8 cellular contexts compared by ENCODE assay signal in the genomic region with DNA sequence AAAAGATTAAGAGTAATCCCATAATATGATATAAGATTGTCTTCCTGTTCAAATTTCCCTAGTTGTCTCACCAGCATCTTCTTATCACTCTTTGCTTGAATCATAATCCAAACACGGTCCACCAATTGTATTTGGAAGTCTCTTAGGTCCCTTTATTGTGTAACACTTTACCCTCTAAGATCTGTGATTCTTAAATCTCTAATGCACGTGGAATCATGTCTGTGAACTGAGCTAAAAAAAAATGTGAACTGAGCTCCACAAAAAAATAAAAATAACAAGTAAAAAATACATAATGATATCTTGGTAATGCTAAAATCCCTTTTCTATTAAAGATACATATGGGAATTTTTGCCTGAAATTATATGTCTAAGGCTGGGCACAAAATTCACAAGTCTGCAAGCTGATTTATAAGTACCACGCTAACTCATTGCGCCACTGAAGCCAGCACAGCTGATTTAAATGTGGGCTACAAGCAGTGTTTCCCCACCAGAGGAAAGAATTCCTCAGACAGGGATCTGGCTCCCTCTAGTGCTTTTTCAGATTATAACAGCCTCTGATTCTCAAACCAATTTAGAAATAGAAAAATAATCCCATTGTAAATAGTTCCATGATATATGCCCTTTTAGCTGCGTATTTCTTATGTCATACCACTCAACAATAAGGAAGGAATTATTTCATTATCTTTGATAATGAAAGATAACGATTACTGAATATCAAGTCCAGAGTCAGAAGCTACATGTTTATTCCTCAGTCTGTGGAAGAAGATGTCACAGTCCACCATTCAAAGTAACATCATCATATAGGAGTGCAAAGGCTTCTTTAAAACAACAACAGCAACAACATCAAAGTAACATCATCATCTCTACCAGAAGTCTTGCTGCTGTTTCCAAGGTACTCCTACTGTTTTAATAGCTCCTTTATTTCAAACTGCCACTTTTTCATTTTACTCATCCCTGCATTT. TPM values are rescaled to one million over a fixed set of nuclear protein-coding genes. Genes with fewer than 3 reads are reported as not detected.
DNase-seq lines count a peak whose midpoint lies in the region; ATAC-seq and TF ChIP-seq lines count a peak whose summit lies in the region.

No MANE protein-coding gene starts in this region.

- DNase-seq in Daoy (ENCODE audit: low read depth) (peak; percentile 56), HL-60 (ENCODE audit: low read depth in 1 of 2, low spot score in 1 of 2) (peak; percentile 15 to 59), NCI-H82 (lab: John Stamatoyannopoulos, UW) (peak; percentile 91), activated T-cell treated with anti-CD3 and anti-CD28 coated beads for 4 hours (peak; percentile 17), ovary (peak; percentile 26 to 67 (median 45))

- no peaks in the 10 kb centered on the region for H3K9me3 ChIP-seq in gastroesophageal sphincter
- no peaks in the 10 kb centered on the region for H3K9me3 ChIP-seq in ovary

- H3K36me3 ChIP-seq in gastroesophageal sphincter (no peaks in the 10 kb centered on the region), ovary (no peaks in the 10 kb centered on the region)

- TF ChIP-seq CTCF in HL-60 (IDR thresholded peaks at IDR 0.05; ENCODE audit: insufficient read depth, low read length) (peak; percentile 52), gastroesophageal sphincter (IDR thresholded peaks at IDR 0.05) (peak; percentile 72 to 88 (median 86)), ovary (IDR thresholded peaks at IDR 0.05) (peak; percentile 54 to 79 (median 74))

- no peak overlapping the region for H3K4me3 ChIP-seq in HL-60 (replicated peaks; ENCODE audit: insufficient read depth, low read length)
- no peak overlapping the region for H3K4me3 ChIP-seq in gastroesophageal sphincter
- no peak overlapping the region for H3K4me3 ChIP-seq in ovary

- 8 to 13% methylated on average over 6 of the region's 6 CpGs for WGBS in gastroesophageal sphincter (ENCODE audit: low coverage in 1 of 2), 2 donors
- 5 to 7% (median 6%) methylated on average over 6 of the region's 6 CpGs for WGBS in ovary, 3 donors

- no peak for TF ChIP-seq POLR2A in gastroesophageal sphincter (IDR thresholded peaks at IDR 0.05)
- no peak for TF ChIP-seq POLR2A in ovary (IDR thresholded peaks at IDR 0.05)

- no peaks in the 10 kb centered on the region for H3K4me1 ChIP-seq in gastroesophageal sphincter
- H3K4me1 ChIP-seq in ovary (ENCODE audit: insufficient read depth): no peaks in the 10 kb centered on the region

- ATAC-seq in GM21367 (IDR thresholded peaks at IDR 0.05; ENCODE audit: unreplicated experiment): peak; percentile 79
- peak; percentile 83 for ATAC-seq in gastroesophageal sphincter
- ATAC-seq in HG03097 (IDR thresholded peaks at IDR 0.05; ENCODE audit: low FRiP score, unreplicated experiment): no peak

- intact Hi-C loops in ovary (cut with DNase I): loop anchor here in 3 of 4 donors (5.0 to 10.0 kb wide), 2 partner anchors 1642 to 1644 kb away; no protein-coding TSS in a partner anchor

- TF ChIP-seq EP300 in gastroesophageal sphincter (IDR thresholded peaks at IDR 0.05): no peak
- TF ChIP-seq EP300 in ovary (IDR thresholded peaks at IDR 0.05): no peak

- no peaks in the 10 kb centered on the region for H3K27me3 ChIP-seq in HL-60 (ENCODE audit: insufficient read depth, poor library complexity, severe bottlenecking)
- H3K27me3 ChIP-seq in gastroesophageal sphincter: no peaks in the 10 kb centered on the region
- H3K27me3 ChIP-seq in ovary: no peaks in the 10 kb centered on the region

- H3K27ac ChIP-seq in HL-60 (replicated peaks) (no peak overlapping the region), gastroesophageal sphincter (no peak overlapping the region), ovary (no peak overlapping the region)

RNA-seq across cellular contexts. Expression of a gene that starts 22.9 kb away (rescaled TPM):
- 0.57 and 0.83 TPM in 2 replicates for total RNA-seq in Daoy (2014; rRNA removed; shearing (Covaris generic))
- total RNA-seq in gastroesophageal sphincter (1 to 10 TPM; 4.3 to 9.5 (median 4.9) TPM), ovary (10 to 100 TPM in 5 of 7 donors, 1 to 10 TPM in 2; 5.5 to 17.3 (median 13.6) TPM)
- 10 to 100 TPM; 12.3 to 22.0 TPM for polyA plus RNA-seq in ovary

RNA-seq across cellular contexts. Expression of a gene that starts 50.7 kb away (rescaled TPM):
- 32.9 and 39.1 TPM in 2 replicates for total RNA-seq in Daoy (2014; rRNA removed; shearing (Covaris generic))
- total RNA-seq in gastroesophageal sphincter: 10 to 100 TPM in 3 of 4 donors, 1 to 10 TPM in 1; 7.8 to 11.5 (median 10.7) TPM
- 10 to 100 TPM in 5 of 7 donors, 1 to 10 TPM in 2; 8.4 to 17.3 (median 13.7) TPM for total RNA-seq in ovary
- 10 to 100 TPM; 12.8 to 17.6 TPM for polyA plus RNA-seq in ovary

Comparison
In these comparisons a context has a peak if more than half of its experiments do, and no peak if none do; other contexts are left out.
1. DNase-seq: peak in every context shown above with its lines; median percentile 91 in NCI-H82; 56 in Daoy; 45 in ovary; 37 in HL-60; 17 in activated T-cell treated with anti-CD3 and anti-CD28 coated beads for 4 hours.